ENCODE assay signal across 9 cellular contexts in genomic region chr1:153680120-153680403, GRCh38. TPM values are rescaled to one million over a fixed set of nuclear protein-coding genes. Genes with fewer than 3 reads are reported as not detected.
DNase-seq lines count a peak whose midpoint lies in the region; TF ChIP-seq lines count a peak whose summit lies in the region.
"Had no signal": no experiment of that assay in that cellular context is flagged by ENCODE, and none has a peak within 500 bp of the region (broad histone marks: within the 10 kb centered on the region; RNA-seq: fewer than 3 reads in every experiment).

No MANE protein-coding gene starts in this region.

- H3K4me3 Mint-ChIP-seq in CD14-positive monocyte: peak overlapping the region; percentile 84 to 96
- peak overlapping the region; percentile 69 for H3K4me3 Mint-ChIP-seq in osteocyte (ENCODE audit: unreplicated experiment)

- H3K36me3 Mint-ChIP-seq in CD14-positive monocyte: peaks cover 11 to 14% of the 10 kb centered on the region in 2 donors
- H3K36me3 Mint-ChIP-seq in osteocyte (ENCODE audit: unreplicated experiment): no peaks in the 10 kb centered on the region

- H3K4me1 ChIP-seq in HUES64 (ENCODE audit: insufficient read depth, low read length): peaks cover 5% of the 10 kb centered on the region; the same call in 1 of the 2 replicates

- H3K4me1 Mint-ChIP-seq in CD14-positive monocyte (peaks cover 29% of the 10 kb centered on the region), osteocyte (ENCODE audit: unreplicated experiment) (peaks cover 19% of the 10 kb centered on the region)

- H3K27ac ChIP-seq in HUES64 (ENCODE audit: low read depth, low read length): no peak overlapping the region

- H3K9me3 Mint-ChIP-seq in CD14-positive monocyte: peaks cover 0 to 17% (median 12%) of the 10 kb centered on the region in 7 donors
- H3K9me3 Mint-ChIP-seq in osteocyte (ENCODE audit: unreplicated experiment): no peaks in the 10 kb centered on the region

- intact Hi-C loops in CD14-positive monocyte (cut with micrococcal nuclease): no loop called here

- DNase-seq in CD14-positive monocyte (ENCODE audit: low spot score) (no peak), fibroblast of villous mesenchyme (ENCODE audit: low read depth) (no peak), osteocyte (ENCODE audit: extremely low spot score, unreplicated experiment) (no peak), nucleus accumbens (lab: John Stamatoyannopoulos, UW) (no peak), NCI-H128 (lab: John Stamatoyannopoulos, UW; ENCODE audit: unreplicated experiment) (no peak), HT-29 (ENCODE audit: low spot score) (no peak), Ammon's horn (ENCODE audit: low spot score) (no peak)
- DNase-seq: NCI-H1436 treated with DMSO at 0.1 percent for 48 hours had no signal

- H3K27me3 ChIP-seq in HUES64 (ENCODE audit: insufficient read depth, low read length): peaks cover 40% of the 10 kb centered on the region

- H3K36me3 ChIP-seq in HUES64 (ENCODE audit: insufficient read depth, low read length): no peaks in the 10 kb centered on the region

- TF ChIP-seq CTCF in CD14-positive monocyte (IDR thresholded peaks at IDR 0.05) (no peak), fibroblast of villous mesenchyme (IDR thresholded peaks at IDR 0.05; ENCODE audit: insufficient read depth, low read depth, low read length) (no peak), osteocyte (IDR thresholded peaks at IDR 0.05) (no peak)

- H3K27ac Mint-ChIP-seq in CD14-positive monocyte: no peak overlapping the region
- no peak overlapping the region for H3K27ac Mint-ChIP-seq in osteocyte (ENCODE audit: unreplicated experiment)

- 2% methylated on average over 9 of the region's 10 CpGs for WGBS in HUES64

- H3K9ac ChIP-seq in HUES64 (ENCODE audit: low read depth, low read length): no peak overlapping the region

- no peaks in the 10 kb centered on the region for H3K9me3 ChIP-seq in HUES64 (ENCODE audit: insufficient read depth, low read depth, low read length)

- H3K4me3 ChIP-seq in HUES64 (ENCODE audit: low read length): peak overlapping the region; percentile 65
- H3K4me3 ChIP-seq in fibroblast of villous mesenchyme (ENCODE audit: low read depth, low read length): peak overlapping the region; percentile 42

- peaks cover 46 to 48% (median 47%) of the 10 kb centered on the region in 3 donors for H3K27me3 Mint-ChIP-seq in CD14-positive monocyte (ENCODE audit: low read depth in 3 of 3)
- peaks cover 50% of the 10 kb centered on the region for H3K27me3 Mint-ChIP-seq in osteocyte (ENCODE audit: unreplicated experiment)

RNA-seq across cellular contexts. Expression of gene NPR1, which starts 1.6 kb away (rescaled TPM):
- polyA plus RNA-seq in CD14-positive monocyte: not detected
- 5.6 TPM for polyA plus RNA-seq in HUES64 (2013, experiment 1 of 2)
- 5.8 TPM for polyA plus RNA-seq in HUES64 (2013, experiment 2 of 2)
- total RNA-seq in fibroblast of villous mesenchyme (1.6 and 3.9 TPM in 2 replicates), osteocyte (0.16 TPM in 1 of 2 replicates, not detected in the other)
- not detected in 2 replicates for total RNA-seq in HT-29 (2014; rRNA removed; shearing (Covaris generic))

RNA-seq across cellular contexts. Expression of gene ILF2, which starts 9.3 kb away (rescaled TPM):
- polyA plus RNA-seq in CD14-positive monocyte: 100 to 1,000 TPM; 115 to 118 TPM
- polyA plus RNA-seq in HUES64 (2013, experiment 1 of 2): 379 TPM
- polyA plus RNA-seq in HUES64 (2013, experiment 2 of 2): 354 TPM
- 149 and 213 TPM in 2 replicates for total RNA-seq in fibroblast of villous mesenchyme
- total RNA-seq in osteocyte: 151 and 157 TPM in 2 replicates
- total RNA-seq in HT-29 (2014; rRNA removed; shearing (Covaris generic)): 144 and 159 TPM in 2 replicates

RNA-seq across cellular contexts. Expression of gene SNAPIN, which starts 21.6 kb away (rescaled TPM):
- polyA plus RNA-seq in CD14-positive monocyte: 100 to 1,000 TPM; 135 to 141 TPM
- polyA plus RNA-seq in HUES64 (2013, experiment 1 of 2): 27.6 TPM
- 30.9 TPM for polyA plus RNA-seq in HUES64 (2013, experiment 2 of 2)
- total RNA-seq in fibroblast of villous mesenchyme: 55.7 and 66.1 TPM in 2 replicates
- 39.7 and 46.3 TPM in 2 replicates for total RNA-seq in osteocyte
- 45.5 and 46.0 TPM in 2 replicates for total RNA-seq in HT-29 (2014; rRNA removed; shearing (Covaris generic))

RNA-seq across cellular contexts. Expression of gene CHTOP, which starts 46.2 kb away (rescaled TPM):
- polyA plus RNA-seq in CD14-positive monocyte: 10 to 100 TPM; 28.1 to 38.2 TPM
- polyA plus RNA-seq in HUES64 (2013, experiment 1 of 2): 86.5 TPM
- 91.9 TPM for polyA plus RNA-seq in HUES64 (2013, experiment 2 of 2)
- total RNA-seq in fibroblast of villous mesenchyme: 41.9 and 47.9 TPM in 2 replicates
- total RNA-seq in osteocyte: 74.3 and 75.2 TPM in 2 replicates
- 63.7 and 69.4 TPM in 2 replicates for total RNA-seq in HT-29 (2014; rRNA removed; shearing (Covaris generic))

RNA-seq across cellular contexts. Expression of gene INTS3, which starts 47.8 kb away (rescaled TPM):
- 10 to 100 TPM in 1 of 2 donors, 1 to 10 TPM in 1; 9.2 to 15.9 TPM for polyA plus RNA-seq in CD14-positive monocyte
- polyA plus RNA-seq in HUES64 (2013, experiment 1 of 2): 39.8 TPM
- 38.0 TPM for polyA plus RNA-seq in HUES64 (2013, experiment 2 of 2)
- total RNA-seq in fibroblast of villous mesenchyme (37.0 and 51.4 TPM in 2 replicates), osteocyte (62.7 and 65.9 TPM in 2 replicates)
- 23.4 and 28.9 TPM in 2 replicates for total RNA-seq in HT-29 (2014; rRNA removed; shearing (Covaris generic))
